Comparison of ENCODE assay signal across 14 cellular contexts in genomic region chr5:119036101-119036762, GRCh38. TPM values are rescaled to one million over a fixed set of nuclear protein-coding genes. Genes with fewer than 3 reads are reported as not detected.
DNase-seq lines count a peak whose midpoint lies in the region; ATAC-seq, FAIRE-seq and TF ChIP-seq lines count a peak whose summit lies in the region.
"Had no signal": no experiment of that assay in that cellular context is flagged by ENCODE, and none has a peak within 500 bp of the region (broad histone marks: within the 10 kb centered on the region; RNA-seq: fewer than 3 reads in every experiment).

No MANE protein-coding gene starts in this region.

- FAIRE-seq in A549 (lab: Jason Lieb, UNC) = peak; percentile 81
- FAIRE-seq: endometrium had no signal

- H4K20me1 ChIP-seq in hepatocyte (ENCODE audit: insufficient read depth, poor library complexity, severe bottlenecking) = no peaks in the 10 kb centered on the region

- H3K36me3 Mint-ChIP-seq in activated T-helper 17 cell treated with anti-CD3 and anti-CD28 coated beads, Interleukin-2, amount 50 U/mL, for 72 hours (ENCODE audit: low read depth) = no peaks in the 10 kb centered on the region

- no peak for TF ChIP-seq RAD21 in A549 (conservative IDR thresholded peaks at IDR 0.05 in 1 of 2, IDR thresholded peaks at IDR 0.05 in 1 of 2)

- no peaks in the 10 kb centered on the region for H3K27me3 Mint-ChIP-seq in activated T-helper 17 cell treated with anti-CD3 and anti-CD28 coated beads, Interleukin-2, amount 50 U/mL, for 72 hours

- H3K4me2 ChIP-seq in A549 = peak overlapping the region; percentile 60
- H3K4me2 ChIP-seq in hepatocyte = no peak overlapping the region

- H3K27ac Mint-ChIP-seq in activated T-helper 17 cell treated with anti-CD3 and anti-CD28 coated beads, Interleukin-2, amount 50 U/mL, for 72 hours = no peak overlapping the region
- H3K27ac Mint-ChIP-seq: activated T-helper 1 cell treated with anti-CD3 and anti-CD28 coated beads, Interleukin-12 subunit alpha, Interleukin-12 subunit beta, Interleukin-2, Interleukin-4 antibody, amounts not matched to agents 30 ng/mL and 10 ng/mL and 1 ng/mL, durations not matched to agents 14 hours and 24 hours and 36 hours had no signal

- H3K4me3 Mint-ChIP-seq in activated T-helper 17 cell treated with anti-CD3 and anti-CD28 coated beads, Interleukin-2, amount 50 U/mL, for 72 hours = no peak overlapping the region
- H3K4me3 Mint-ChIP-seq: activated T-helper 1 cell treated with anti-CD3 and anti-CD28 coated beads, Interleukin-12 subunit alpha, Interleukin-12 subunit beta, Interleukin-2, Interleukin-4 antibody, amounts not matched to agents 30 ng/mL and 10 ng/mL and 1 ng/mL, durations not matched to agents 14 hours and 24 hours and 36 hours had no signal

- TF ChIP-seq CTCF in A549 (IDR thresholded peaks at IDR 0.05) (no peak), hepatocyte (IDR thresholded peaks at IDR 0.05; ENCODE audit: poor library complexity) (no peak)

- ATAC-seq in A549 = peak; percentile 93 to 96
- peak; percentile 96 for ATAC-seq in activated T-helper 17 cell treated with anti-CD3 and anti-CD28 coated beads, Interleukin-2, amount 50 U/mL, for 72 hours (replicated peaks)
- ATAC-seq in HG02763 (IDR thresholded peaks at IDR 0.05; ENCODE audit: unreplicated experiment) = no peak
- no peak for ATAC-seq in HG02798 (IDR thresholded peaks at IDR 0.05; ENCODE audit: poor library complexity, unreplicated experiment)

- H3K79me2 ChIP-seq in hepatocyte = no peaks in the 10 kb centered on the region

- no peaks in the 10 kb centered on the region for H3K27me3 ChIP-seq in hepatocyte

- H2AFZ ChIP-seq in hepatocyte = no peak overlapping the region

- no peaks in the 10 kb centered on the region for H3K9me2 ChIP-seq in hepatocyte (replicated peaks; ENCODE audit: insufficient read depth)

- TF ChIP-seq POLR2A in A549 (IDR thresholded peaks at IDR 0.05; ENCODE audit: low read length) = no peak

- no peak for TF ChIP-seq EP300 in A549 (IDR thresholded peaks at IDR 0.05)

- DNase-seq in A549 (ENCODE audit: low read depth in 1 of 2, low spot score in 1 of 2) (peak; percentile 55 to 75), HCEC 1CT (peak; percentile 87), hepatocyte (ENCODE audit: low spot score) (peak; percentile 17), OCI-M2 (lab: John Stamatoyannopoulos, UW; ENCODE audit: unreplicated experiment) (no peak), occipital lobe (lab: John Stamatoyannopoulos, UW) (no peak)
- DNase-seq: Caco-2, left cardiac atrium, NCI-H1092, T1000 had no signal

- peaks cover 14% of the 10 kb centered on the region for H3K4me1 Mint-ChIP-seq in activated T-helper 17 cell treated with anti-CD3 and anti-CD28 coated beads, Interleukin-2, amount 50 U/mL, for 72 hours

- no peak overlapping the region for H3K4me3 ChIP-seq in A549
- no peak overlapping the region for H3K4me3 ChIP-seq in hepatocyte

- H3K4me1 ChIP-seq in A549 = peaks cover 20% of the 10 kb centered on the region
- H3K4me1 ChIP-seq in hepatocyte (ENCODE audit: insufficient read depth) = no peaks in the 10 kb centered on the region
- H3K4me1 ChIP-seq: Caco-2 had no signal

- H3K27ac ChIP-seq in A549 (peak overlapping the region in 1 of 2 experiments; percentile 52; a peak in 2 of 6 replicates), hepatocyte (no peak overlapping the region)

- peaks cover 3% of the 10 kb centered on the region for H3K9me3 Mint-ChIP-seq in activated T-helper 17 cell treated with anti-CD3 and anti-CD28 coated beads, Interleukin-2, amount 50 U/mL, for 72 hours
- H3K9me3 Mint-ChIP-seq: activated T-helper 1 cell treated with anti-CD3 and anti-CD28 coated beads, Interleukin-12 subunit alpha, Interleukin-12 subunit beta, Interleukin-2, Interleukin-4 antibody, amounts not matched to agents 30 ng/mL and 10 ng/mL and 1 ng/mL, durations not matched to agents 14 hours and 24 hours and 36 hours had no signal

- CTCF ChIA-PET in A549 (lab: Yijun Ruan, JAX) = interaction anchor here (1.0 to 1.4 kb wide), 2 partner anchors 28 to 364 kb away, joined by 3 read pairs; no protein-coding TSS in a partner anchor

- WGBS in A549 (ENCODE audit: missing lambda C conversion rate) = 36% methylated on average over 8 of the region's 8 CpGs
- WGBS in hepatocyte (ENCODE audit: low lambda C conversion rate, missing lambda C conversion rate) = 91% methylated on average over 8 of the region's 8 CpGs

- POLR2A ChIA-PET in A549 (lab: Yijun Ruan, JAX) = no interaction called here

- H3K9me3 ChIP-seq in A549 (no peaks in the 10 kb centered on the region), hepatocyte (ENCODE audit: low read depth) (no peaks in the 10 kb centered on the region)
- H3K9me3 ChIP-seq: Caco-2 had no signal

- H3K36me3 ChIP-seq in hepatocyte (replicated peaks; ENCODE audit: insufficient read depth, low read depth) = no peaks in the 10 kb centered on the region

TF ChIP-seq in A549, 52 proteins besides CTCF, POLR2A, EP300 and RAD21:
- TF ChIP-seq CBX8 (IDR thresholded peaks at IDR 0.05) (no peak), FOXS1 (CRISPR knock-in tag; IDR thresholded peaks at IDR 0.05) (no peak), ZC3H11A (IDR thresholded peaks at IDR 0.05) (no peak), SMC3 (IDR thresholded peaks at IDR 0.05) (no peak), CEBPB (IDR thresholded peaks at IDR 0.05) (no peak), ZFP36 (IDR thresholded peaks at IDR 0.05; ENCODE audit: borderline replicate concordance, partially characterized antibody) (no peak), MYC (IDR thresholded peaks at IDR 0.05; ENCODE audit: borderline replicate concordance, low read length) (no peak), RNF2 (IDR thresholded peaks at IDR 0.05; ENCODE audit: borderline replicate concordance, low read depth) (no peak), PHF8 (IDR thresholded peaks at IDR 0.05; ENCODE audit: borderline replicate concordance, low read depth) (no peak), PBX3 (IDR thresholded peaks at IDR 0.05) (no peak), SREBF2 (IDR thresholded peaks at IDR 0.05) (no peak), JUNB (IDR thresholded peaks at IDR 0.05) (peak; percentile 59), REST (IDR thresholded peaks at IDR 0.05) (no peak), FOSL2 (IDR thresholded peaks at IDR 0.05) (peak; percentile 89), FOSL2 (CRISPR knock-in tag; IDR thresholded peaks at IDR 0.05) (peak; percentile 95)
TF ChIP-seq in A549: peak in this region for 2.

RNA-seq across cellular contexts. Expression of gene DMXL1, which starts 34.7 kb away (rescaled TPM):
- polyA plus RNA-seq in A549 (2011; rRNA removed) (23.6 and 28.8 TPM in 2 replicates), A549 (2017; fragmentation: RNase III; extraction: RNeasy Plus Mini Kit Qiagen cat#74134 plus additional on column Dnase treatment) (7.5 to 8.4 TPM (median 7.8 TPM) in 3 replicates), hepatocyte (13.3 and 17.3 TPM in 2 replicates)
- 4.1 TPM in 2 replicates for polyA plus RNA-seq in A549 (2012; cell fraction: cytosol; rRNA removed)
- 3.2 and 3.7 TPM in 2 replicates for polyA plus RNA-seq in A549 (2012; cell fraction: nucleus; rRNA removed)
- 35.4 and 37.2 TPM in 2 replicates for polyA minus RNA-seq in A549 (2011; rRNA and poly(A)+ RNA removed)
- 10 to 100 TPM; 21.2 to 36.0 TPM for total RNA-seq in activated T-helper 17 cell treated with anti-CD3 and anti-CD28 coated beads, Interleukin-2, amount 50 U/mL, for 72 hours
- total RNA-seq in hepatocyte (46.1 and 54.6 TPM in 2 replicates), occipital lobe (120 TPM)

RNA-seq across cellular contexts. Expression of gene DTWD2, which starts 47.9 kb away (rescaled TPM):
- polyA plus RNA-seq in A549 (2011; rRNA removed) (4.1 and 4.8 TPM in 2 replicates), A549 (2017; fragmentation: RNase III; extraction: RNeasy Plus Mini Kit Qiagen cat#74134 plus additional on column Dnase treatment) (3.6 to 4.0 TPM (median 3.7 TPM) in 3 replicates), hepatocyte (2.5 and 2.7 TPM in 2 replicates)
- polyA plus RNA-seq in A549 (2012; cell fraction: cytosol; rRNA removed) = 2.1 and 2.3 TPM in 2 replicates
- polyA plus RNA-seq in A549 (2012; cell fraction: nucleus; rRNA removed) = 1.7 and 1.8 TPM in 2 replicates
- polyA minus RNA-seq in A549 (2011; rRNA and poly(A)+ RNA removed) = 2.7 and 3.2 TPM in 2 replicates
- total RNA-seq in activated T-helper 17 cell treated with anti-CD3 and anti-CD28 coated beads, Interleukin-2, amount 50 U/mL, for 72 hours = 1 to 10 TPM; 1.9 to 2.7 TPM
- total RNA-seq in hepatocyte (7.8 and 14.1 TPM in 2 replicates), occipital lobe (13.9 TPM)

Comparison
In these comparisons a context has a peak if more than half of its experiments do, and no peak if none do; other contexts are left out.
1. ATAC-seq: peak in A549 (2 of 2) and activated T-helper 17 cell treated with anti-CD3 and anti-CD28 coated beads, Interleukin-2, amount 50 U/mL, for 72 hours (single experiment); none in HG02763 (single experiment) and HG02798 (single experiment).
2. DNase-seq: peak in A549 (2 of 2), HCEC 1CT (single experiment) and hepatocyte (single experiment); none in OCI-M2 (single experiment) and occipital lobe (single experiment).